8 cellular contexts compared by ENCODE assay signal in genomic region chr15:59104912-59105732, GRCh38. TPM values are rescaled to one million over a fixed set of nuclear protein-coding genes. Genes with fewer than 3 reads are reported as not detected.
DNase-seq lines count a peak whose midpoint lies in the region; ATAC-seq, FAIRE-seq and TF ChIP-seq lines count a peak whose summit lies in the region.

TSS of gene CCNB2 (plus strand) at chr15:59105146. CDS start at chr15:59105269, 123 bp downstream.

- TF ChIP-seq CTCF in left ventricle myocardium inferior (IDR thresholded peaks at IDR 0.05; ENCODE audit: borderline replicate concordance): no peak
- TF ChIP-seq CTCF in prostate gland (IDR thresholded peaks at IDR 0.05): no peak

- peak; percentile 91 for FAIRE-seq in urothelium cell line (lab: Jason Lieb, UNC)

- TF ChIP-seq POLR2A in prostate gland (IDR thresholded peaks at IDR 0.05): peak; percentile 24

- ATAC-seq in GM18499 (IDR thresholded peaks at IDR 0.05; ENCODE audit: insufficient read depth, unreplicated experiment): peak; percentile 87
- ATAC-seq in HG02938 (IDR thresholded peaks at IDR 0.05; ENCODE audit: unreplicated experiment): peak; percentile 99

- DNase-seq in NCI-H1694 treated with DMSO at 0.1 percent for 48 hours (lab: John Stamatoyannopoulos, UW) (peak; percentile 92), amniotic stem cell (lab: John Stamatoyannopoulos, UW) (peak; percentile 90), left ventricle myocardium inferior (peak; percentile 83), prostate gland (ENCODE audit: low spot score) (peak; percentile 89), urothelium cell line (ENCODE audit: low spot score) (peak; percentile 98)

- H3K27ac ChIP-seq in left ventricle myocardium inferior (replicated peaks) (peak within 1 kb of the TSS; percentile 28), prostate gland (peak within 1 kb of the TSS; percentile 65 to 69)

- H3K9me3 ChIP-seq in left ventricle myocardium inferior (replicated peaks): no peaks in the 10 kb centered on the region
- H3K9me3 ChIP-seq in prostate gland: no peaks in the 10 kb centered on the region

- intact Hi-C loops in left ventricle myocardium inferior (cut with micrococcal nuclease): no loop called here
- intact Hi-C loops in prostate gland (cut with DNase I): no loop called here

- H3K36me3 ChIP-seq in left ventricle myocardium inferior (peaks cover 2% of the 10 kb centered on the region), prostate gland (no peaks in the 10 kb centered on the region)

- peak within 1 kb of the TSS; percentile 69 for H3K4me3 ChIP-seq in left ventricle myocardium inferior
- peak within 1 kb of the TSS; percentile 50 to 72 for H3K4me3 ChIP-seq in prostate gland

- H3K4me1 ChIP-seq in left ventricle myocardium inferior (peaks cover 13% of the 10 kb centered on the region), prostate gland (replicated peaks) (no peaks in the 10 kb centered on the region)

- WGBS in prostate gland: 1% methylated on average over 43 of the region's 57 CpGs

- H3K4me1 Mint-ChIP-seq in T-helper 1 cell treated with Interleukin-12 subunit alpha and Interleukin-12 subunit beta and Interleukin-4 antibody, amounts not matched to agents 30 μg/mL and 1 μg/mL, for 36 hours (ENCODE audit: low read depth): peaks cover 32% of the 10 kb centered on the region

- peak within 1 kb of the TSS; percentile 100 for H3K27ac Mint-ChIP-seq in T-helper 1 cell treated with Interleukin-12 subunit alpha and Interleukin-12 subunit beta and Interleukin-4 antibody, amounts not matched to agents 30 μg/mL and 1 μg/mL, for 36 hours

- H3K9me3 Mint-ChIP-seq in T-helper 1 cell treated with Interleukin-12 subunit alpha and Interleukin-12 subunit beta and Interleukin-4 antibody, amounts not matched to agents 30 μg/mL and 1 μg/mL, for 36 hours: no peaks in the 10 kb centered on the region

- H3K27me3 ChIP-seq in left ventricle myocardium inferior (ENCODE audit: low read depth): no peaks in the 10 kb centered on the region
- no peaks in the 10 kb centered on the region for H3K27me3 ChIP-seq in prostate gland (replicated peaks; ENCODE audit: insufficient read depth)

- H3K36me3 Mint-ChIP-seq in T-helper 1 cell treated with Interleukin-12 subunit alpha and Interleukin-12 subunit beta and Interleukin-4 antibody, amounts not matched to agents 30 μg/mL and 1 μg/mL, for 36 hours (ENCODE audit: low read depth): peaks cover 25% of the 10 kb centered on the region

- peak within 1 kb of the TSS; percentile 85 for H3K4me3 Mint-ChIP-seq in T-helper 1 cell treated with Interleukin-12 subunit alpha and Interleukin-12 subunit beta and Interleukin-4 antibody, amounts not matched to agents 30 μg/mL and 1 μg/mL, for 36 hours

- H3K27me3 Mint-ChIP-seq in T-helper 1 cell treated with Interleukin-12 subunit alpha and Interleukin-12 subunit beta and Interleukin-4 antibody, amounts not matched to agents 30 μg/mL and 1 μg/mL, for 36 hours (ENCODE audit: low read depth): no peaks in the 10 kb centered on the region

RNA-seq across cellular contexts. Expression of gene CCNB2, which starts in this region (rescaled TPM):
- total RNA-seq in left ventricle myocardium inferior: 0.55 TPM
- 10 to 100 TPM in 1 of 2 donors, 1 to 10 TPM in 1; 8.3 to 12.2 TPM for total RNA-seq in prostate gland

Comparison
In these comparisons a context has a peak if more than half of its experiments do, and no peak if none do; other contexts are left out.
1. Peak in every context shown above with its lines: DNase-seq, ATAC-seq, H3K4me3 ChIP-seq and H3K27ac ChIP-seq.
2. Peak in DNase-seq, H3K4me3 ChIP-seq and H3K27ac ChIP-seq in left ventricle myocardium inferior; RNA of the gene not detected or under 1 TPM.